In the genomic region with DNA sequence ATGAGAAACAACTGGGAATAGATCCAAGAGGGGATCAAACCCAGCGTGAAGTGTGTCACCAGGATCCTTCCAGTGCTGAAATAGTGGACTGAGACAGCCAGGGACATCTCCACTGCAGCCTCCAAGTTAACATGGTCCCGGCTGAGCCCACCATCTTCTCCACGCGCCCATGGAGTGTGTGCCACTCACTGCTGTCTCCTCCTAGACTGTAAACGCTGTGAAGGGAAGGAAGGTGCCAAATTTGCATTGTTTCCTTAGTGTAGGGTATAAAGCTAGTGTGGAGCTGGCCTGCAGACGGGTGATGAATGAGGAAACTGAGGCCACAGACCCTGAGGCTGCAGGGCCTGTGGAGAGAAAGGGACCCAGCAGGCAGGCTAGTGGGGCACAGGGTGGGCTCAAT, we compare ENCODE assay signal across 31 cellular contexts.
"Had no signal": no experiment of that assay in that cellular context is flagged by ENCODE, and none has a peak within 500 bp of the region (broad histone marks: within the 10 kb centered on the region; RNA-seq: fewer than 3 reads in every experiment).

No MANE protein-coding gene starts in this region.

- H3K4me1 Mint-ChIP-seq: activated B cell treated with CpG ODN at 0.5 μM for 24 hours; immature natural killer cell; stimulated activated memory B cell treated with anti-CD40 and anti-IgM and Interleukin-4, amounts not matched to agents 10 μg/mL and 1 μg/mL and 100 μg/mL, for 72 hours; stimulated activated naive CD8-positive, alpha-beta T cell treated with anti-CD3 and anti-CD28 coated beads, Interleukin-15, amount 100 ng/mL, for 72 hours; T-cell had no signal

- H3K27ac Mint-ChIP-seq: activated B cell treated with CpG ODN at 0.5 μM for 24 hours; activated naive CD8-positive, alpha-beta T cell; activated T-cell treated with anti-CD3 and anti-CD28 coated beads, Interleukin-2, amount 50 U/mL, for 72 hours; endodermal cell; immature natural killer cell; nephron; progenitor cell of endocrine pancreas; stimulated activated memory B cell treated with anti-CD40 and anti-IgM and Interleukin-4, amounts not matched to agents 10 μg/mL and 1 μg/mL and 100 μg/mL, for 72 hours; stimulated activated naive CD8-positive, alpha-beta T cell treated with anti-CD3 and anti-CD28 coated beads, Interleukin-15, amount 100 ng/mL, for 72 hours; T-cell had no signal

- H3K36me3 Mint-ChIP-seq: activated naive CD8-positive, alpha-beta T cell; immature natural killer cell; stimulated activated memory B cell treated with anti-CD40 and anti-IgM and Interleukin-4, amounts not matched to agents 10 μg/mL and 1 μg/mL and 100 μg/mL, for 72 hours; T-cell had no signal

- H3K9me3 Mint-ChIP-seq: activated B cell treated with CpG ODN at 0.5 μM for 24 hours; activated T-cell treated with anti-CD3 and anti-CD28 coated beads, Interleukin-2, amount 50 U/mL, for 72 hours; endodermal cell; immature natural killer cell; nephron; stimulated activated memory B cell treated with anti-CD40 and anti-IgM and Interleukin-4, amounts not matched to agents 10 μg/mL and 1 μg/mL and 100 μg/mL, for 72 hours; stimulated activated naive CD8-positive, alpha-beta T cell treated with anti-CD3 and anti-CD28 coated beads, Interleukin-15, amount 100 ng/mL, for 72 hours; T-cell had no signal

- H3K9me3 ChIP-seq: body of pancreas, heart left ventricle, mucosa of descending colon, neutrophil, ovary, thyroid gland had no signal

- H3K4me1 ChIP-seq: body of pancreas, foreskin keratinocyte, thyroid gland had no signal

- H3K4me3 Mint-ChIP-seq: activated B cell treated with CpG ODN at 0.5 μM for 24 hours; activated naive CD8-positive, alpha-beta T cell; activated T-cell treated with anti-CD3 and anti-CD28 coated beads, Interleukin-2, amount 50 U/mL, for 72 hours; endodermal cell; immature natural killer cell; nephron; stimulated activated memory B cell treated with anti-CD40 and anti-IgM and Interleukin-4, amounts not matched to agents 10 μg/mL and 1 μg/mL and 100 μg/mL, for 72 hours; stimulated activated naive CD8-positive, alpha-beta T cell treated with anti-CD3 and anti-CD28 coated beads, Interleukin-15, amount 100 ng/mL, for 72 hours; T-cell had no signal

- H3K36me3 ChIP-seq: heart left ventricle, neutrophil, ovary, thyroid gland had no signal

- H3K27me3 ChIP-seq: body of pancreas, ovary, thyroid gland had no signal

- H3K4me3 ChIP-seq: body of pancreas, heart left ventricle, lung, mucosa of descending colon, ovary, skin epidermis, thyroid gland had no signal

- DNase-seq: activated B cell treated with CpG ODN at 0.5 μM for 24 hours; activated CD4-positive, alpha-beta T cell treated with anti-CD3 and anti-CD28 coated beads, Interleukin-2, amount 50 U/mL, for 1 hour; activated naive CD4-positive, alpha-beta T cell treated with Interleukin-2 at 50 U/mL for 16 hours; activated T-cell treated with anti-CD3 and anti-CD28 coated beads for 4 hours; activated T-cell treated with anti-CD3 and anti-CD28 coated beads, Interleukin-2, amount 50 U/mL, for 72 hours; anterior cingulate cortex; body of pancreas; foreskin keratinocyte; hypothalamus; immature natural killer cell; kidney glomerular epithelial cell; mesendoderm; mucosa of descending colon; stimulated activated CD4-positive, alpha-beta T cell treated with anti-CD3 and anti-CD28 coated beads, Interleukin-4, amount 100 ng/mL, for 24 hours; stimulated activated naive CD8-positive, alpha-beta T cell treated with anti-CD3 and anti-CD28 coated beads, Interleukin-15, amount 100 ng/mL, for 72 hours; T-cell; thyroid gland had no signal

- FAIRE-seq: colon had no signal

- H3K27ac ChIP-seq: body of pancreas, foreskin keratinocyte, neutrophil, ovary, skin epidermis, thyroid gland had no signal

- ATAC-seq: activated T-cell treated with anti-CD3 and anti-CD28 coated beads, Interleukin-2, amount 50 U/mL, for 72 hours; body of pancreas; esophagus mucosa; foreskin keratinocyte; left lobe of liver; mucosa of descending colon; sciatic nerve; stimulated activated memory B cell treated with anti-CD40 and anti-IgM and Interleukin-4, amounts not matched to agents 10 μg/mL and 1 μg/mL and 100 μg/mL, for 72 hours; stimulated activated naive CD8-positive, alpha-beta T cell treated with anti-CD3 and anti-CD28 coated beads, Interleukin-15, amount 100 ng/mL, for 72 hours; T-cell had no signal
